In the genomic region with DNA sequence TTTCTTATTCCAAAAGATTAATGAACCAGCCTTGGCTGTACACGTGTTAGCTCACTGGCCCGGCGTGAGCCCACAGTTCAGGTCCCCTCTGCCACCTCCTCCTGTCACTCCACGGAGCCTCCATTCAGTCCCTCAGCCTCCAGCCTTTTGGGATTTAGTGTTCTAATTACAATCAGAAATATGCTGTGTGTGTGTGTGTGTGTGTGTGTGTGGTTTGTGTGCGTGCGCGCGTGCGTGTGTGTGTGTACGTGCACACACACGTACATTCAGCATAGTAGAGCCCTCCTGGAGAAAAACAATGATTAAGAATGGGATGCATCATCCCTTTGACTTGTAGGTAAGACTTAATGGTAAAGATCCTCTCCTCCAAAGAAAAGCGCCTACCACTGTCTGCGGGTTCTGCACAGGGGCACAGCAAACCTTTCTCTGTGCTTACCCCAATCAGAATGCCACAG, we compare ENCODE assay signal across 1 cellular context.
TF ChIP-seq lines count a peak whose summit lies in the region.

No MANE protein-coding gene starts in this region.

TF ChIP-seq in IMR-90, 13 proteins besides CTCF, POLR2A, EP300 and RAD21 (continued from another document):
- TF ChIP-seq, protein P1, sequence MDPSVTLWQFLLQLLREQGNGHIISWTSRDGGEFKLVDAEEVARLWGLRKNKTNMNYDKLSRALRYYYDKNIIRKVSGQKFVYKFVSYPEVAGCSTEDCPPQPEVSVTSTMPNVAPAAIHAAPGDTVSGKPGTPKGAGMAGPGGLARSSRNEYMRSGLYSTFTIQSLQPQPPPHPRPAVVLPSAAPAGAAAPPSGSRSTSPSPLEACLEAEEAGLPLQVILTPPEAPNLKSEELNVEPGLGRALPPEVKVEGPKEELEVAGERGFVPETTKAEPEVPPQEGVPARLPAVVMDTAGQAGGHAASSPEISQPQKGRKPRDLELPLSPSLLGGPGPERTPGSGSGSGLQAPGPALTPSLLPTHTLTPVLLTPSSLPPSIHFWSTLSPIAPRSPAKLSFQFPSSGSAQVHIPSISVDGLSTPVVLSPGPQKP (IDR thresholded peaks at IDR 0.05; ENCODE audit: borderline replicate concordance, low read depth, low read length), result no peak
- TF ChIP-seq MXI1 (IDR thresholded peaks at IDR 0.05; ENCODE audit: borderline replicate concordance, low read depth, low read length) (no peak), CHD1 (IDR thresholded peaks at IDR 0.05; ENCODE audit: low read depth, low read length) (no peak), RCOR1 (IDR thresholded peaks at IDR 0.05; ENCODE audit: insufficient replicate concordance, low read length) (no peak), MAZ (IDR thresholded peaks at IDR 0.05; ENCODE audit: borderline replicate concordance, low read depth, low read length) (no peak), CEBPB (IDR thresholded peaks at IDR 0.05; ENCODE audit: low read depth, low read length) (no peak), NFE2L2 (IDR thresholded peaks at IDR 0.05; ENCODE audit: low read depth, low read length) (no peak), FOS (IDR thresholded peaks at IDR 0.05; ENCODE audit: low read depth, low read length) (no peak)
- TF ChIP-seq, protein P2, sequence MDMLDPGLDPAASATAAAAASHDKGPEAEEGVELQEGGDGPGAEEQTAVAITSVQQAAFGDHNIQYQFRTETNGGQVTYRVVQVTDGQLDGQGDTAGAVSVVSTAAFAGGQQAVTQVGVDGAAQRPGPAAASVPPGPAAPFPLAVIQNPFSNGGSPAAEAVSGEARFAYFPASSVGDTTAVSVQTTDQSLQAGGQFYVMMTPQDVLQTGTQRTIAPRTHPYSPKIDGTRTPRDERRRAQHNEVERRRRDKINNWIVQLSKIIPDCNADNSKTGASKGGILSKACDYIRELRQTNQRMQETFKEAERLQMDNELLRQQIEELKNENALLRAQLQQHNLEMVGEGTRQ (IDR thresholded peaks at IDR 0.05; ENCODE audit: low read depth, low read length), result no peak
